16 cellular contexts compared by ENCODE assay signal in the genomic region with DNA sequence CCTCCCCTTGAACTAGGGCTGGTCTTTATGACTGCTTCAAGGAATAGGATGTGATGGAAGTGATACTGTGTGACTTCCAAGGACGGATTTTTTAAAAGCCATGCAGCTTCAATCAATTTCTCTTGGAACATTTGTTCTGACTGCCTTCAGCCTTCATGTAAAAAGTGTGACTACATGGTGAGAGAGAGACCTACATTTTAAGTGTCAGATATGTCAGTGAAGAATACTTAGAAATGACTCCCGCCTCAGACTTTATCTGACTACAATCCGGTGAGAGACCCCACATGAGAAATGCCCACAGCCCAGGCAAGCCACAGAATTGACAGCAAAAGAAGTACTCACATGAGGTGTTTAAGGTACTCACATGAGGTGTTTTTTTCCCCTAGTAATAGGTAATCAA.
DNase-seq lines count a peak whose midpoint lies in the region; TF ChIP-seq lines count a peak whose summit lies in the region.
"Had no signal": no experiment of that assay in that cellular context is flagged by ENCODE, and none has a peak within 500 bp of the region (broad histone marks: within the 10 kb centered on the region; RNA-seq: fewer than 3 reads in every experiment).

No MANE protein-coding gene starts in this region.

- CTCF ChIA-PET in PC-9 (lab: Charles Lee), result no interaction called here

- H3K9me2 ChIP-seq in PC-9 (ENCODE audit: insufficient read depth) (no peaks in the 10 kb centered on the region), neural cell (ENCODE audit: insufficient read depth, low read length) (no peaks in the 10 kb centered on the region)

- intact Hi-C loops in PC-9 (cut with micrococcal nuclease; ENCODE audit: unreplicated experiment), result no loop called here

- H3K27ac ChIP-seq in PC-9, result no peak overlapping the region
- H3K27ac ChIP-seq in neural cell (ENCODE audit: low read length), result peak overlapping the region; percentile 41
- H3K27ac ChIP-seq: 22Rv1; A549; BLaER1 treated with 17β-estradiol and CSF1 and Interleukin-3, amounts not matched to agents 10 nM and 100 nM; C4-2B had no signal

- no peaks in the 10 kb centered on the region for H3K4me1 ChIP-seq in PC-9 (replicated peaks; ENCODE audit: insufficient read depth)
- H3K4me1 ChIP-seq: A549; BLaER1 treated with 17β-estradiol and CSF1 and Interleukin-3, amounts not matched to agents 10 nM and 100 nM; Caco-2 had no signal

- DNase-seq in PC-9 (no peak), retina (peak; percentile 5), NCI-H526 treated with DMSO at 0.1 percent for 48 hours (lab: John Stamatoyannopoulos, UW) (no peak)
- no peak for DNase-seq in activated CD4-positive, alpha-beta T cell treated with anti-CD3 and anti-CD28 coated beads, Interleukin-2, amount 50 U/mL, for 1 hour
- DNase-seq: AML-193; Caco-2; Calu3; CD4-positive, alpha-beta T cell; CD8-positive, alpha-beta T cell; DMS79 treated with DMSO at 0.1 percent for 48 hours; GF-D8 had no signal

- POLR2A ChIA-PET in PC-9 (lab: Charles Lee; ENCODE audit: unreplicated experiment), result no interaction called here

- TF ChIP-seq CTCF in PC-9 (conservative IDR thresholded peaks at IDR 0.05), result no peak
- TF ChIP-seq CTCF in neural cell (IDR thresholded peaks at IDR 0.05; ENCODE audit: poor library complexity, severe bottlenecking), result no peak

- H3K79me2 ChIP-seq in PC-9 (ENCODE audit: low read depth), result no peaks in the 10 kb centered on the region
- no peaks in the 10 kb centered on the region for H3K79me2 ChIP-seq in neural cell (replicated peaks; ENCODE audit: insufficient read depth, low read length)

- H2AFZ ChIP-seq in PC-9, result peak overlapping the region; percentile 55; the same call in 1 of the 2 replicates
- no peak overlapping the region for H2AFZ ChIP-seq in neural cell (ENCODE audit: low read depth, low read length)

- H3K9me3 ChIP-seq in PC-9 (ENCODE audit: insufficient read depth, low read depth), result no peaks in the 10 kb centered on the region
- H3K9me3 ChIP-seq in neural cell (ENCODE audit: low read length), result no peaks in the 10 kb centered on the region
- H3K9me3 ChIP-seq: A549; BLaER1 treated with 17β-estradiol and CSF1 and Interleukin-3, amounts not matched to agents 10 nM and 100 nM; Caco-2 had no signal

- no peak overlapping the region for H3K9ac ChIP-seq in neural cell (ENCODE audit: low read length)
- H3K9ac ChIP-seq: BLaER1 treated with 17β-estradiol and CSF1 and Interleukin-3, amounts not matched to agents 10 nM and 100 nM had no signal

- no peaks in the 10 kb centered on the region for H4K20me1 ChIP-seq in PC-9 (ENCODE audit: insufficient read depth)
- H4K20me1 ChIP-seq in neural cell (ENCODE audit: insufficient read depth), result no peaks in the 10 kb centered on the region
- H4K20me1 ChIP-seq: BLaER1 treated with 17β-estradiol and CSF1 and Interleukin-3, amounts not matched to agents 10 nM and 100 nM had no signal

- no peak for TF ChIP-seq RAD21 in neural cell (conservative IDR thresholded peaks at IDR 0.05)

- H3K36me3 ChIP-seq in PC-9 (ENCODE audit: low read depth) (no peaks in the 10 kb centered on the region), neural cell (ENCODE audit: insufficient read depth, low read length) (no peaks in the 10 kb centered on the region)
- H3K36me3 ChIP-seq: BLaER1 treated with 17β-estradiol and CSF1 and Interleukin-3, amounts not matched to agents 10 nM and 100 nM had no signal

- peak; percentile 96 for TF ChIP-seq EP300 in neural cell (conservative IDR thresholded peaks at IDR 0.05; ENCODE audit: poor library complexity, severe bottlenecking)

- BruUV-seq in PC-9 (replicated peaks; lab: Mats Ljungman, UMichigan), result no TSS peak

- H3K4me2 ChIP-seq in PC-9, result no peak overlapping the region
- no peak overlapping the region for H3K4me2 ChIP-seq in neural cell (ENCODE audit: low read length)
- H3K4me2 ChIP-seq: A549; BLaER1 treated with 17β-estradiol and CSF1 and Interleukin-3, amounts not matched to agents 10 nM and 100 nM had no signal

- no peaks in the 10 kb centered on the region for H3K27me3 ChIP-seq in PC-9 (ENCODE audit: insufficient read depth, low read depth)
- no peaks in the 10 kb centered on the region for H3K27me3 ChIP-seq in neural cell (ENCODE audit: insufficient read depth, low read depth, low read length)
- H3K27me3 ChIP-seq: BLaER1 treated with 17β-estradiol and CSF1 and Interleukin-3, amounts not matched to agents 10 nM and 100 nM had no signal

- H3F3A ChIP-seq in PC-9 (ENCODE audit: insufficient read depth, low read depth) (no peaks in the 10 kb centered on the region), neural cell (ENCODE audit: insufficient read depth, low read length, poor library complexity, severe bottlenecking) (no peaks in the 10 kb centered on the region)

- H3K4me3 ChIP-seq in PC-9 (no peak overlapping the region), neural cell (ENCODE audit: low read length) (no peak overlapping the region)
- H3K4me3 ChIP-seq: A549; BLaER1 treated with 17β-estradiol and CSF1 and Interleukin-3, amounts not matched to agents 10 nM and 100 nM had no signal

TF ChIP-seq in neural cell, 6 proteins besides CTCF, POLR2A, EP300 and RAD21:
- TF ChIP-seq EZH2 (IDR thresholded peaks at IDR 0.05; ENCODE audit: borderline replicate concordance, insufficient read depth, low read length, poor library complexity, severe bottlenecking), result no peak
- TF ChIP-seq TAF1 (IDR thresholded peaks at IDR 0.05; ENCODE audit: low read depth), result no peak
- TF ChIP-seq, protein P1, sequence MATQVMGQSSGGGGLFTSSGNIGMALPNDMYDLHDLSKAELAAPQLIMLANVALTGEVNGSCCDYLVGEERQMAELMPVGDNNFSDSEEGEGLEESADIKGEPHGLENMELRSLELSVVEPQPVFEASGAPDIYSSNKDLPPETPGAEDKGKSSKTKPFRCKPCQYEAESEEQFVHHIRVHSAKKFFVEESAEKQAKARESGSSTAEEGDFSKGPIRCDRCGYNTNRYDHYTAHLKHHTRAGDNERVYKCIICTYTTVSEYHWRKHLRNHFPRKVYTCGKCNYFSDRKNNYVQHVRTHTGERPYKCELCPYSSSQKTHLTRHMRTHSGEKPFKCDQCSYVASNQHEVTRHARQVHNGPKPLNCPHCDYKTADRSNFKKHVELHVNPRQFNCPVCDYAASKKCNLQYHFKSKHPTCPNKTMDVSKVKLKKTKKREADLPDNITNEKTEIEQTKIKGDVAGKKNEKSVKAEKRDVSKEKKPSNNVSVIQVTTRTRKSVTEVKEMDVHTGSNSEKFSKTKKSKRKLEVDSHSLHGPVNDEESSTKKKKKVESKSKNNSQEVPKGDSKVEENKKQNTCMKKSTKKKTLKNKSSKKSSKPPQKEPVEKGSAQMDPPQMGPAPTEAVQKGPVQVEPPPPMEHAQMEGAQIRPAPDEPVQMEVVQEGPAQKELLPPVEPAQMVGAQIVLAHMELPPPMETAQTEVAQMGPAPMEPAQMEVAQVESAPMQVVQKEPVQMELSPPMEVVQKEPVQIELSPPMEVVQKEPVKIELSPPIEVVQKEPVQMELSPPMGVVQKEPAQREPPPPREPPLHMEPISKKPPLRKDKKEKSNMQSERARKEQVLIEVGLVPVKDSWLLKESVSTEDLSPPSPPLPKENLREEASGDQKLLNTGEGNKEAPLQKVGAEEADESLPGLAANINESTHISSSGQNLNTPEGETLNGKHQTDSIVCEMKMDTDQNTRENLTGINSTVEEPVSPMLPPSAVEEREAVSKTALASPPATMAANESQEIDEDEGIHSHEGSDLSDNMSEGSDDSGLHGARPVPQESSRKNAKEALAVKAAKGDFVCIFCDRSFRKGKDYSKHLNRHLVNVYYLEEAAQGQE (IDR thresholded peaks at IDR 0.05; ENCODE audit: borderline replicate concordance), result no peak
- TF ChIP-seq POLR2AphosphoS5 (IDR thresholded peaks at IDR 0.05), result peak; percentile 71
- TF ChIP-seq MXI1 (conservative IDR thresholded peaks at IDR 0.05; ENCODE audit: poor library complexity, severe bottlenecking), result peak; percentile 34
- TF ChIP-seq SMC3 (conservative IDR thresholded peaks at IDR 0.05; ENCODE audit: poor library complexity), result peak; percentile 9
TF ChIP-seq in neural cell: peak in this region for 3.
